ENCODE assay signal across 12 cellular contexts in the genomic region with DNA sequence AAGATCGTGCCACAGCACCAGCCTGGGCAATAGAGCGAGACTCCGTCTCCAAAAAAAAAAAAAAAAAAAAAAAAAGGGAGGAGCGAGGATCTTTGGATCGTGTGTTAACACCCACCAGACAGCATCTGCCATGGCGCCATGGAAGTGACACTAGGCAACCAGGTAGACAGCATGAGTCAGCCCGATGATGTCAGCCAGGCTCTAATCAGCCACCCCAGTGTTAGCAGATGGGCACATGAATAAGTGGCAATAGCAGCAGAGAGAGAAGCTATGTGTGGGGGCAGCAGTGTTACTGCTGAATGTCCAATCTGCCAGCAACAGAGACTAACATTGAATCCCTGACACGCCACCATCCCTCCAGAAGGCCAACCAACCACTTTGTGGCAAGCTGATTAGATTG.
"Had no signal": no experiment of that assay in that cellular context is flagged by ENCODE, and none has a peak within 500 bp of the region (broad histone marks: within the 10 kb centered on the region; RNA-seq: fewer than 3 reads in every experiment).

No MANE protein-coding gene starts in this region.

- H3K9me3 ChIP-seq: lower lobe of right lung, tibial nerve had no signal

- H3K4me1 ChIP-seq: lower lobe of right lung, tibial nerve had no signal

- H3K27me3 ChIP-seq: tibial nerve had no signal

- H3K36me3 ChIP-seq: lower lobe of right lung, tibial nerve had no signal

- DNase-seq: activated CD4-positive, alpha-beta memory T cell treated with anti-CD3 and anti-CD28 coated beads for 36 hours; activated naive CD4-positive, alpha-beta T cell treated with Interleukin-2 at 50 U/mL for 16 hours; activated naive CD8-positive, alpha-beta T cell treated with anti-CD3 and anti-CD28 coated beads, Interleukin-2, amount 50 U/mL, for 24 hours; effector memory CD8-positive, alpha-beta T cell; lower lobe of right lung; midbrain; right cardiac atrium; small intestine; SW 1271; T-helper 9 cell had no signal

- H3K4me3 ChIP-seq: lower lobe of right lung, tibial nerve had no signal

- ATAC-seq: activated naive CD8-positive, alpha-beta T cell treated with anti-CD3 and anti-CD28 coated beads, Interleukin-2, amount 50 U/mL, for 24 hours; effector memory CD8-positive, alpha-beta T cell; lower lobe of right lung; right cardiac atrium had no signal

- H3K79me2 ChIP-seq: parathyroid adenoma had no signal

- H3K27ac ChIP-seq: lower lobe of right lung, parathyroid adenoma, tibial nerve had no signal

- H2AFZ ChIP-seq: parathyroid adenoma had no signal
